In the genomic region with DNA sequence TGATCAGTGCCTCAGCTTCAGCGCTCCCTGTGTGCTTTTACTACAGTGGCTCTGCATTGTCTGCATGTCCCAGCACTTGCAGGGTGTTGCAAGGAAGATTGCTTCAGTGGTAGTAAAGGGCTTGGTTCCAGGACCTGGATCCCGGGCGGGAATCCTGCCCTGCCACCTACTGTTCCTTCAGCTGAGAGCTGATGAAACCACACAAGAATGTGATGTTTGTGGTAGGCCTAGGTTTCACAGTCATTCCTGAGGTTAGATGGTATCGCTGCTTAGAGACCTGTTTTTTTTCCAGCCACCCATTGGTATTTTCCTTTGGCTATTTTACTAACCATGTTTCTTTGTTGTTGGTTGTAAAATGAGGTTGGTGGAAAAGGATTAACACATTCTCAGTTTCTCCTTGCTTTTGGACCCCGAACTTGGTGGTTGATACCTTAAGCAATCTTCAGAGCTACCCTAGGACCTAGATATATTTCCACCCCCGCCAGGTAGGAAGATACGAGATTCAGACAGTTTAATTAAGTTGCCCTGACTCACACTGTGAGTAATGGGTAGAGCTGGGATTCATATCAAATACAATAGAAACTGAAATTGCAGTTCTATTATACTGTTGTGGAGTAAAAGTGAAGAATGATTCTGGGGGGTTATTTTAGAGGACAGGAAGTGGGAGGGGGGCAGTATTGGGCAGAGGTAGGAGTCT, we compare ENCODE assay signal across 9 cellular contexts. TPM values are rescaled to one million over a fixed set of nuclear protein-coding genes. Genes with fewer than 3 reads are reported as not detected.
DNase-seq lines count a peak whose midpoint lies in the region; ATAC-seq, FAIRE-seq and TF ChIP-seq lines count a peak whose summit lies in the region.
"Had no signal": no experiment of that assay in that cellular context is flagged by ENCODE, and none has a peak within 500 bp of the region (broad histone marks: within the 10 kb centered on the region; RNA-seq: fewer than 3 reads in every experiment).

No MANE protein-coding gene starts in this region.

- 72% methylated on average over 7 of the region's 7 CpGs for WGBS in liver

- TF ChIP-seq RAD21 in liver (IDR thresholded peaks at IDR 0.05): peak in 1 of 2 donors; percentile 38

- H3K27ac ChIP-seq in liver (ENCODE audit: low read depth in 1 of 2, low read length in 2 of 2): no peak overlapping the region

- DNase-seq in Ammon's horn (ENCODE audit: low spot score) (peak; percentile 38), LNCaP clone FGC (ENCODE audit: low read depth) (peak; percentile 72), brain pericyte (ENCODE audit: low read depth, low spot score) (peak; percentile 74), urothelium cell line (ENCODE audit: low spot score) (peak; percentile 87), BE2C (no peak)

- FAIRE-seq in urothelium cell line (lab: Jason Lieb, UNC): no peak
- FAIRE-seq: colon had no signal

- H3K4me1 ChIP-seq in liver (ENCODE audit: control insufficient read depth in 4 of 4, insufficient read depth in 4 of 4, low read length in 3 of 4): no peaks in the 10 kb centered on the region
- H3K4me1 ChIP-seq in BE2C: no peaks in the 10 kb centered on the region

- no peaks in the 10 kb centered on the region for H3K27me3 ChIP-seq in liver (ENCODE audit: control insufficient read depth in 4 of 4, insufficient read depth in 4 of 4, low read length in 3 of 4)
- no peaks in the 10 kb centered on the region for H3K27me3 ChIP-seq in BE2C

- no peak overlapping the region for H3K4me3 ChIP-seq in LNCaP clone FGC (ENCODE audit: low read depth, low read length)
- H3K4me3 ChIP-seq in liver (ENCODE audit: low read depth in 1 of 3, low read length in 3 of 3): no peak overlapping the region
- H3K4me3 ChIP-seq in BE2C (ENCODE audit: low read depth, low read length): no peak overlapping the region

- TF ChIP-seq CTCF in LNCaP clone FGC (IDR thresholded peaks at IDR 0.05; ENCODE audit: control insufficient read depth, extremely low read depth, insufficient read depth) (peak; percentile 46), liver (IDR thresholded peaks at IDR 0.05; ENCODE audit: low read depth, low read length, missing input control) (no peak), BE2C (IDR thresholded peaks at IDR 0.05; ENCODE audit: low read depth, low read length) (no peak)

- H3K36me3 ChIP-seq in liver (ENCODE audit: control insufficient read depth in 4 of 4, insufficient read depth in 3 of 4, low read depth in 1 of 4, low read length in 3 of 4): no peaks in the 10 kb centered on the region
- no peaks in the 10 kb centered on the region for H3K36me3 ChIP-seq in BE2C

- no peak for ATAC-seq in HG03378 (IDR thresholded peaks at IDR 0.05; ENCODE audit: unreplicated experiment)
- no peak for ATAC-seq in HG03280 (IDR thresholded peaks at IDR 0.05; ENCODE audit: unreplicated experiment)

- H3K9me3 ChIP-seq in liver (ENCODE audit: control insufficient read depth in 4 of 4, low read length in 3 of 4) (no peaks in the 10 kb centered on the region), BE2C (no peaks in the 10 kb centered on the region)

- H3K9ac ChIP-seq in liver (ENCODE audit: low read depth in 1 of 2, low read length in 2 of 2): no peak overlapping the region

TF ChIP-seq in liver, 16 proteins besides CTCF, POLR2A, EP300 and RAD21:
- TF ChIP-seq, protein P1, sequence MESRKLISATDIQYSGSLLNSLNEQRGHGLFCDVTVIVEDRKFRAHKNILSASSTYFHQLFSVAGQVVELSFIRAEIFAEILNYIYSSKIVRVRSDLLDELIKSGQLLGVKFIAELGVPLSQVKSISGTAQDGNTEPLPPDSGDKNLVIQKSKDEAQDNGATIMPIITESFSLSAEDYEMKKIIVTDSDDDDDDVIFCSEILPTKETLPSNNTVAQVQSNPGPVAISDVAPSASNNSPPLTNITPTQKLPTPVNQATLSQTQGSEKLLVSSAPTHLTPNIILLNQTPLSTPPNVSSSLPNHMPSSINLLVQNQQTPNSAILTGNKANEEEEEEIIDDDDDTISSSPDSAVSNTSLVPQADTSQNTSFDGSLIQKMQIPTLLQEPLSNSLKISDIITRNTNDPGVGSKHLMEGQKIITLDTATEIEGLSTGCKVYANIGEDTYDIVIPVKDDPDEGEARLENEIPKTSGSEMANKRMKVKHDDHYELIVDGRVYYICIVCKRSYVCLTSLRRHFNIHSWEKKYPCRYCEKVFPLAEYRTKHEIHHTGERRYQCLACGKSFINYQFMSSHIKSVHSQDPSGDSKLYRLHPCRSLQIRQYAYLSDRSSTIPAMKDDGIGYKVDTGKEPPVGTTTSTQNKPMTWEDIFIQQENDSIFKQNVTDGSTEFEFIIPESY (IDR thresholded peaks at IDR 0.05): no peak
- TF ChIP-seq, protein P2, sequence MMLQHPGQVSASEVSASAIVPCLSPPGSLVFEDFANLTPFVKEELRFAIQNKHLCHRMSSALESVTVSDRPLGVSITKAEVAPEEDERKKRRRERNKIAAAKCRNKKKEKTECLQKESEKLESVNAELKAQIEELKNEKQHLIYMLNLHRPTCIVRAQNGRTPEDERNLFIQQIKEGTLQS (IDR thresholded peaks at IDR 0.05): no peak
- TF ChIP-seq SP1 (IDR thresholded peaks at IDR 0.05) (peak; percentile 26), FOXA2 (IDR thresholded peaks at IDR 0.05) (no peak), HNF4G (IDR thresholded peaks at IDR 0.05) (no peak)
- TF ChIP-seq, protein P3, sequence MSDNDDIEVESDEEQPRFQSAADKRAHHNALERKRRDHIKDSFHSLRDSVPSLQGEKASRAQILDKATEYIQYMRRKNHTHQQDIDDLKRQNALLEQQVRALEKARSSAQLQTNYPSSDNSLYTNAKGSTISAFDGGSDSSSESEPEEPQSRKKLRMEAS (IDR thresholded peaks at IDR 0.05): no peak

RNA-seq across cellular contexts. Expression of a gene that starts 11.4 kb away (rescaled TPM):
- not detected for total RNA-seq in liver
- polyA plus RNA-seq in liver: not detected
- not detected for polyA plus RNA-seq in BE2C (2012; ENCODE audit: insufficient read depth, insufficient read length, low read depth)

RNA-seq across cellular contexts. Expression of a gene that starts 24.1 kb away (rescaled TPM):
- total RNA-seq in liver: 1 to 10 TPM; 3.8 to 6.1 TPM
- polyA plus RNA-seq in liver: 1 to 10 TPM; 1.3 to 2.6 TPM
- not detected for polyA plus RNA-seq in BE2C (2012; ENCODE audit: insufficient read depth, insufficient read length, low read depth)

RNA-seq across cellular contexts. Expression of a gene that starts 26.9 kb away (rescaled TPM):
- under 1 TPM; 0.33 to 0.37 TPM for total RNA-seq in liver
- under 1 TPM; 0.10 to 0.11 TPM for polyA plus RNA-seq in liver
- polyA plus RNA-seq in BE2C (2012; ENCODE audit: insufficient read depth, insufficient read length, low read depth): not detected
